23 cellular contexts compared by ENCODE assay signal in genomic region chr5:74313896-74314295, GRCh38.
"Had no signal": no experiment of that assay in that cellular context is flagged by ENCODE, and none has a peak within 500 bp of the region (broad histone marks: within the 10 kb centered on the region; RNA-seq: fewer than 3 reads in every experiment).

No MANE protein-coding gene starts in this region.

- H3K27ac ChIP-seq: heart right ventricle, spleen, thoracic aorta, upper lobe of right lung had no signal

- H3K4me3 ChIP-seq: heart right ventricle, lung, spleen, thoracic aorta, upper lobe of right lung had no signal

- ATAC-seq: heart right ventricle, left lobe of liver, sciatic nerve, T-helper 17 cell, upper lobe of right lung had no signal

- H3K27me3 ChIP-seq: heart right ventricle, spleen, upper lobe of right lung had no signal

- H3K9me3 ChIP-seq: heart right ventricle, spleen, thoracic aorta, upper lobe of right lung had no signal

- H3K36me3 ChIP-seq: heart right ventricle, spleen, thoracic aorta, upper lobe of right lung had no signal

- DNase-seq: activated CD4-positive, alpha-beta memory T cell treated with anti-CD3 and anti-CD28 coated beads for 36 hours; activated CD4-positive, alpha-beta T cell treated with anti-CD3 and anti-CD28 coated beads for 4 hours; activated CD4-positive, CD25-positive, alpha-beta regulatory T cell; activated effector memory CD4-positive, alpha-beta T cell treated with anti-CD3 and anti-CD28 coated beads, Interleukin-2, amount 50 U/mL, for 16 hours; activated naive CD4-positive, alpha-beta T cell treated with anti-CD3 and anti-CD28 coated beads, Interleukin-2, amount 10 ng/mL, durations not matched to agents 7 days and 5 days; activated T-cell treated with anti-CD3 and anti-CD28 coated beads, Interleukin-2, amount 50 U/mL, for 48 hours; amygdala; cortex of kidney; endodermal cell; heart right ventricle; immature natural killer cell; naive B cell; nucleus accumbens; spleen; stimulated activated CD4-positive, alpha-beta T cell treated with anti-CD3 and anti-CD28 coated beads, Interleukin-4, amount 100 ng/mL, for 1 hour; stimulated activated naive CD4-positive, alpha-beta T cell; SW 1271; T-helper 17 cell; upper lobe of right lung had no signal

- H3K4me1 ChIP-seq: spleen, upper lobe of right lung had no signal
